ENCODE assay signal across 2 cellular contexts in genomic region chr1:235586413-235586812, GRCh38.
TF ChIP-seq lines count a peak whose summit lies in the region.

No MANE protein-coding gene starts in this region.

TF ChIP-seq in HCT116, 20 proteins besides CTCF, POLR2A, EP300 and RAD21:
- TF ChIP-seq POLR2AphosphoS5 (IDR thresholded peaks at IDR 0.05; ENCODE audit: low read depth, low read length): no peak
- TF ChIP-seq MAX (IDR thresholded peaks at IDR 0.05): no peak
- TF ChIP-seq ATF3 (IDR thresholded peaks at IDR 0.05): no peak
- TF ChIP-seq JUND (IDR thresholded peaks at IDR 0.05): no peak
- TF ChIP-seq EZH2 (IDR thresholded peaks at IDR 0.05): no peak
- no peak for TF ChIP-seq FOSL1 (IDR thresholded peaks at IDR 0.05; ENCODE audit: low read depth)
- TF ChIP-seq ZNF274 (IDR thresholded peaks at IDR 0.05; ENCODE audit: low read depth, low read length): no peak
- TF ChIP-seq ZBTB33 (IDR thresholded peaks at IDR 0.05; ENCODE audit: extremely low read depth, insufficient replicate concordance, low read length): no peak
- TF ChIP-seq REST (IDR thresholded peaks at IDR 0.05; ENCODE audit: low read depth): no peak
- no peak for TF ChIP-seq SRF (IDR thresholded peaks at IDR 0.05; ENCODE audit: low read depth)
- TF ChIP-seq CEBPB (IDR thresholded peaks at IDR 0.05; ENCODE audit: low read depth): no peak
- TF ChIP-seq EGR1 (IDR thresholded peaks at IDR 0.05; ENCODE audit: low read depth): no peak
- no peak for TF ChIP-seq SIN3A (IDR thresholded peaks at IDR 0.05; ENCODE audit: low read depth)
- no peak for TF ChIP-seq EZH2phosphoT487 (IDR thresholded peaks at IDR 0.05; ENCODE audit: borderline replicate concordance)
- no peak for TF ChIP-seq YY1 (IDR thresholded peaks at IDR 0.05; ENCODE audit: extremely low read depth, insufficient replicate concordance, low read depth, low read length)
- no peak for TF ChIP-seq TCF7L2 (IDR thresholded peaks at IDR 0.05; ENCODE audit: borderline replicate concordance, extremely low read depth, insufficient read depth, insufficient read length)
- TF ChIP-seq CBX3 (IDR thresholded peaks at IDR 0.05; ENCODE audit: low read depth): no peak
- TF ChIP-seq ZFX (IDR thresholded peaks at IDR 0.05): no peak

TF ChIP-seq in K562, 482 proteins besides CTCF, POLR2A, EP300 and RAD21:
- TF ChIP-seq ZNF444 (CRISPR knock-in tag; IDR thresholded peaks at IDR 0.05): no peak
- TF ChIP-seq TBL1XR1 (IDR thresholded peaks at IDR 0.05; ENCODE audit: low read length in 2 of 2): no peak
- TF ChIP-seq UBTF (IDR thresholded peaks at IDR 0.05; ENCODE audit: borderline replicate concordance in 1 of 2, low read depth in 2 of 2, low read length in 2 of 2): no peak
- no peak for TF ChIP-seq RBM34 (IDR thresholded peaks at IDR 0.05; ENCODE audit: borderline replicate concordance, insufficient read depth, low read length)
- no peak for TF ChIP-seq ZNF384 (IDR thresholded peaks at IDR 0.05; ENCODE audit: low read depth, low read length)
- no peak for TF ChIP-seq DDX20 (tag; IDR thresholded peaks at IDR 0.05; ENCODE audit: low read depth)
